ENCODE assay signal across 16 cellular contexts in the genomic region with DNA sequence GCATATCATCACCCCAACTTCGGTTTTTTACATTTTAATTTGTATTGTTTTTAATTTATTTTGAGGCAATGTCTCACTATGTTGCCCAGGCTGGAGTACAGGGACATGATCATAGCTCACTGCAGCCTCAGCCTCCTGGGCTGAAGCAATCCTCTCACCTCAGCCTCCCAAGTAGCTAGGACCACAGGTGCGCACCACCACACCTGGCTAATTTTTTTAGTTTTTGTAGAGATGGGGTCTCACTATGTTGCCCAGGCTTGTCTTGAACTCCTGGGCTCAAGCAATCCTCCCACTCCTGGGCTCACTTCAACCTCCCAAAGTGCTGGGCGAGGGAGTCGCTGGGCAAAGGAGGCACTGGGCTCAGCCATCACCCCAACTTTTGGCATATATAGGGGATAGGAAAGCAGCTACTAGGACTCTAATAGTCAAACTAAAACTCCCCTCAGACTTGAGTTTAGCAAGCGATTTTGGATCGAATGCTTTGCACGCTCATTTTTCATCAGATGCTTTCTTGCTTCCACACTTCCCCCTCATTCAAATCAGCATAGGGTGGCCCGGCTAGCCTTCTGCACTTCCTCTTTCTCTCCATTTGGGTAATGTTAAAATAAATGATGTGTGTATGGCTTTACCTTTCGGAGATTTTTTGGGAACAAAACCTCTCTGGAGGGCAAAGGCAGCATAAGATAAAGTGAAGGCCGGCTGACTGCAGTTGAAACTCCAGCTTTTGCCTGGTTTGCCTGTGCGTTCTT. TPM values are rescaled to one million over a fixed set of nuclear protein-coding genes. Genes with fewer than 3 reads are reported as not detected.
DNase-seq lines count a peak whose midpoint lies in the region; ATAC-seq and TF ChIP-seq lines count a peak whose summit lies in the region.
"Had no signal": no experiment of that assay in that cellular context is flagged by ENCODE, and none has a peak within 500 bp of the region (broad histone marks: within the 10 kb centered on the region; RNA-seq: fewer than 3 reads in every experiment).

No MANE protein-coding gene starts in this region.

- H3K4me2 ChIP-seq in OCI-LY3 (ENCODE audit: low read length): peak overlapping the region; percentile 62

- H3K9me3 ChIP-seq in OCI-LY3 (ENCODE audit: insufficient read depth, low read length) (no peaks in the 10 kb centered on the region), adipocyte (ENCODE audit: control insufficient read depth, low read length) (no peaks in the 10 kb centered on the region)
- H3K9me3 ChIP-seq: testis had no signal

- no peaks in the 10 kb centered on the region for H3K79me2 ChIP-seq in OCI-LY3 (ENCODE audit: low read length)

- H3K4me1 Mint-ChIP-seq in chondrocyte (ENCODE audit: low read depth): peaks cover 6% of the 10 kb centered on the region
- H3K4me1 Mint-ChIP-seq: endodermal cell, nephron progenitor cell had no signal

- H3K9ac ChIP-seq in OCI-LY3 (ENCODE audit: low read length): no peak overlapping the region
- H3K9ac ChIP-seq in adipocyte (ENCODE audit: low read length): peak overlapping the region; percentile 21

- H3K36me3 ChIP-seq in OCI-LY3 (replicated peaks; ENCODE audit: low read depth, low read length) (no peaks in the 10 kb centered on the region), adipocyte (ENCODE audit: control insufficient read depth, insufficient read depth, low read length, severe bottlenecking) (no peaks in the 10 kb centered on the region)

- peak; percentile 0 for DNase-seq in SKM-1 treated with dmso at 0.1 percent for 144 hours (lab: John Stamatoyannopoulos, UW; ENCODE audit: unreplicated experiment)
- no peak for DNase-seq in SKM-1 (lab: John Stamatoyannopoulos, UW; ENCODE audit: unreplicated experiment)
- no peak for DNase-seq in adipocyte (ENCODE audit: low read depth)
- no peak for DNase-seq in central memory CD4-positive, alpha-beta T cell
- DNase-seq in GOT3 (lab: John Stamatoyannopoulos, UW): no peak
- no peak for DNase-seq in chondrocyte (ENCODE audit: low spot score)
- DNase-seq: 8988T, endodermal cell, NCI-H1694 treated with DMSO at 0.1 percent for 48 hours, NCI-H510A, nephron progenitor cell, testis had no signal

- H3K27me3 Mint-ChIP-seq in chondrocyte (ENCODE audit: low read depth): no peaks in the 10 kb centered on the region

- H3K36me3 Mint-ChIP-seq in chondrocyte (ENCODE audit: low read depth): peaks cover 4% of the 10 kb centered on the region
- H3K36me3 Mint-ChIP-seq: CD8-positive, alpha-beta T cell had no signal

- H3K27ac Mint-ChIP-seq in chondrocyte (ENCODE audit: unreplicated experiment): no peak overlapping the region
- H3K27ac Mint-ChIP-seq: endodermal cell, nephron progenitor cell had no signal

- no peak overlapping the region for H3K27ac ChIP-seq in OCI-LY3 (ENCODE audit: low read length)
- H3K27ac ChIP-seq: testis had no signal

- H3K4me3 Mint-ChIP-seq in chondrocyte (ENCODE audit: unreplicated experiment): no peak overlapping the region
- H3K4me3 Mint-ChIP-seq: CD8-positive, alpha-beta T cell; endodermal cell; nephron progenitor cell had no signal

- ATAC-seq in GM18907 (IDR thresholded peaks at IDR 0.05; ENCODE audit: unreplicated experiment): peak; percentile 43
- ATAC-seq: left lobe of liver had no signal

- H3K4me1 ChIP-seq in OCI-LY3 (ENCODE audit: low read length) (peaks cover 7% of the 10 kb centered on the region), adipocyte (ENCODE audit: control insufficient read depth, insufficient read depth, low read length) (peaks cover 19% of the 10 kb centered on the region)
- H3K4me1 ChIP-seq: testis had no signal

- H3K4me3 ChIP-seq in OCI-LY3 (ENCODE audit: low read length): peak overlapping the region; percentile 27; the same call in 1 of the 2 replicates
- H3K4me3 ChIP-seq in adipocyte (ENCODE audit: low read length): no peak overlapping the region
- H3K4me3 ChIP-seq: testis had no signal

- H4K20me1 ChIP-seq in OCI-LY3 (ENCODE audit: insufficient read depth, low read length): no peaks in the 10 kb centered on the region

- H3K27me3 ChIP-seq in OCI-LY3 (ENCODE audit: low read depth, low read length) (no peaks in the 10 kb centered on the region), adipocyte (replicated peaks; ENCODE audit: control insufficient read depth, insufficient read depth, low read length) (no peaks in the 10 kb centered on the region)
- H3K27me3 ChIP-seq: testis had no signal

- H2AFZ ChIP-seq in OCI-LY3 (ENCODE audit: low read depth, low read length): 0 out of 2 replicates have a peak overlapping the region, but pooled peaks have one; percentile 15

- TF ChIP-seq CTCF in OCI-LY3 (IDR thresholded peaks at IDR 0.05; ENCODE audit: low read depth, low read length) (no peak), chondrocyte (IDR thresholded peaks at IDR 0.05) (no peak)

- no peaks in the 10 kb centered on the region for H3K9me3 Mint-ChIP-seq in chondrocyte (ENCODE audit: low read depth)
- H3K9me3 Mint-ChIP-seq: CD8-positive, alpha-beta T cell; endodermal cell had no signal

RNA-seq across cellular contexts. Expression of a gene that starts 20.8 kb away (rescaled TPM):
- 13.7 to 16.0 TPM (median 14.5 TPM) in 3 replicates for total RNA-seq in chondrocyte
